In the genomic region with DNA sequence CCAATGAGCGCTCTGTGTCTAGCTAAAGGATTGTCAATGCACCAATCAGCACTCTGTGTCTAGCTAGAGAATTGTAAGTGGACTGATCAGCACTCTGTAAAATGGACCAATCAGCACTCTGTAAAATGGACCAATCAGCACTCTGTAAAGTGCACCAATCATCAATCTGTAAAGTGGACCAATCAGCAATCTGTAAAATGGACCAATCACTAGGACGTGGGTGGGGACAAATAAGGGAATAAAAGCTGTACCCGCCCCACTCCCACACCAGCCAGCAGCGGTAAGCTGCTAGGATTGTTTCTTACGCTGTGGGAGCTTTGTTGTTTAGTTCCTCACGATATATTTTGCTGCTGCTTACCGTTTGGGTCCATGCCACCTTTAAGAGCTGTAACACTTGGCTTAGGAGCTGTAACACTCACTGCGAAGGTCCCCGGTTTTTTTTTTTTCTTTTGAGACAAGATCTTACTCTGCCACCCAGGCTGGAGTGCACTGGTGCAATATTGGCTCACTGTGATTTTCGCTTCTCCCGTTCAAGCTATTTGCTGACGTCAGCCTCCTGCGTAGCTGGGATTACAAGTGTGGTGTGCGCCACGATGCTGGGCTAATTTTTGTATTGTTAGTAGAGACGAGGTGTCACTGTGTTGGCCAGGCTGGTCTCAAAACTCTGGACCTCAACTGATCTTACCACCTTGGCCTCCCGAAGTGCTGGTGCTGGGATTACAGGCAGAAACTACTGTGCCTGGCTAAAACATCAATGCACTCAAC, we compare ENCODE assay signal across 1 cellular context.
TF ChIP-seq lines count a peak whose summit lies in the region.

No MANE protein-coding gene starts in this region.

TF ChIP-seq in K562, 482 proteins besides CTCF, POLR2A, EP300 and RAD21 (continued from another document):
- no peak for TF ChIP-seq ZNF318 (IDR thresholded peaks at IDR 0.05; ENCODE audit: borderline replicate concordance in 1 of 2, low read depth in 1 of 2)
- no peak for TF ChIP-seq DMBX1 (CRISPR knock-in tag; IDR thresholded peaks at IDR 0.05; ENCODE audit: borderline replicate concordance)
- no peak for TF ChIP-seq ZNF57 (CRISPR knock-in tag; IDR thresholded peaks at IDR 0.05)
- TF ChIP-seq MAFG (tag; conservative IDR thresholded peaks at IDR 0.05): 0 out of 2 replicates have a peak, but pooled peaks have one; percentile 43
- peak; percentile 58 for TF ChIP-seq ZNF316 (IDR thresholded peaks at IDR 0.05)
- TF ChIP-seq, protein P1, sequence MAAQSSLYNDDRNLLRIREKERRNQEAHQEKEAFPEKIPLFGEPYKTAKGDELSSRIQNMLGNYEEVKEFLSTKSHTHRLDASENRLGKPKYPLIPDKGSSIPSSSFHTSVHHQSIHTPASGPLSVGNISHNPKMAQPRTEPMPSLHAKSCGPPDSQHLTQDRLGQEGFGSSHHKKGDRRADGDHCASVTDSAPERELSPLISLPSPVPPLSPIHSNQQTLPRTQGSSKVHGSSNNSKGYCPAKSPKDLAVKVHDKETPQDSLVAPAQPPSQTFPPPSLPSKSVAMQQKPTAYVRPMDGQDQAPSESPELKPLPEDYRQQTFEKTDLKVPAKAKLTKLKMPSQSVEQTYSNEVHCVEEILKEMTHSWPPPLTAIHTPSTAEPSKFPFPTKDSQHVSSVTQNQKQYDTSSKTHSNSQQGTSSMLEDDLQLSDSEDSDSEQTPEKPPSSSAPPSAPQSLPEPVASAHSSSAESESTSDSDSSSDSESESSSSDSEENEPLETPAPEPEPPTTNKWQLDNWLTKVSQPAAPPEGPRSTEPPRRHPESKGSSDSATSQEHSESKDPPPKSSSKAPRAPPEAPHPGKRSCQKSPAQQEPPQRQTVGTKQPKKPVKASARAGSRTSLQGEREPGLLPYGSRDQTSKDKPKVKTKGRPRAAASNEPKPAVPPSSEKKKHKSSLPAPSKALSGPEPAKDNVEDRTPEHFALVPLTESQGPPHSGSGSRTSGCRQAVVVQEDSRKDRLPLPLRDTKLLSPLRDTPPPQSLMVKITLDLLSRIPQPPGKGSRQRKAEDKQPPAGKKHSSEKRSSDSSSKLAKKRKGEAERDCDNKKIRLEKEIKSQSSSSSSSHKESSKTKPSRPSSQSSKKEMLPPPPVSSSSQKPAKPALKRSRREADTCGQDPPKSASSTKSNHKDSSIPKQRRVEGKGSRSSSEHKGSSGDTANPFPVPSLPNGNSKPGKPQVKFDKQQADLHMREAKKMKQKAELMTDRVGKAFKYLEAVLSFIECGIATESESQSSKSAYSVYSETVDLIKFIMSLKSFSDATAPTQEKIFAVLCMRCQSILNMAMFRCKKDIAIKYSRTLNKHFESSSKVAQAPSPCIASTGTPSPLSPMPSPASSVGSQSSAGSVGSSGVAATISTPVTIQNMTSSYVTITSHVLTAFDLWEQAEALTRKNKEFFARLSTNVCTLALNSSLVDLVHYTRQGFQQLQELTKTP (IDR thresholded peaks at IDR 0.05; ENCODE audit: low read depth in 1 of 2, partially characterized antibody in 2 of 2): no peak
- no peak for TF ChIP-seq CBX2 (IDR thresholded peaks at IDR 0.05; ENCODE audit: insufficient read depth, low read length, poor library complexity, severe bottlenecking)
TF ChIP-seq in K562: peak in this region for 9.
